18 cellular contexts compared by ENCODE assay signal in the genomic region with DNA sequence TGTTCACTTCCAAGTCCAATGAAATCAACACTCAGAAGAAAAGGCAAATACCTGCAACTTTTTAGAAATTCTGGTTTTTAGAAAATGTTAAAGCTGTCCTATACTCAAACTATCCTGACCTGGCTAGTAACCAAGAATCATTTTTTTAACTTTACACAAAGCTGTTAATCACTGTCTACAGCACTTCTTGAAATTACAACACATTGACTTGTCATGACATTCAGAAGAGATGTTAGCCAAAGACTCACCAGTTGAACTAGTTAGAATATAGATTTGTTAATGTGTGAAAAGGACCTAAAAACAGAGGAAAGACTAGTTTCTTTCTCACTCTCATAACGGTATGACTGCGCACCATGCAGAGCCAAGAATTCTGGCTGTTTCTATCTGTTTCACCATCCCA.
"Had no signal": no experiment of that assay in that cellular context is flagged by ENCODE, and none has a peak within 500 bp of the region (broad histone marks: within the 10 kb centered on the region; RNA-seq: fewer than 3 reads in every experiment).

No MANE protein-coding gene starts in this region.

- H3K9me3 Mint-ChIP-seq: activated naive CD4-positive, alpha-beta T cell treated with anti-CD3 and anti-CD28 coated beads, Interleukin-2, amount 50 U/mL, for 24 hours; activated T-cell treated with anti-CD3 and anti-CD28 coated beads, Interleukin-2, amount 50 U/mL, for 24 hours; endodermal cell; neural crest cell; stimulated activated memory B cell treated with anti-CD40 and anti-IgM and Interleukin-4, amounts not matched to agents 10 μg/mL and 1 μg/mL and 100 μg/mL, for 72 hours had no signal

- H3K27ac Mint-ChIP-seq: activated CD8-positive, alpha-beta memory T cell treated with anti-CD3 and anti-CD28 coated beads, Interleukin-2, amount 10 ng/mL, durations not matched to agents 7 days and 5 days; activated naive CD4-positive, alpha-beta T cell treated with anti-CD3 and anti-CD28 coated beads, Interleukin-2, amount 50 U/mL, for 24 hours; activated T-cell treated with anti-CD3 and anti-CD28 coated beads, Interleukin-2, amount 50 U/mL, for 24 hours; endodermal cell; stimulated activated memory B cell treated with anti-CD40 and anti-IgM and Interleukin-4, amounts not matched to agents 10 μg/mL and 1 μg/mL and 100 μg/mL, for 72 hours had no signal

- H2AFZ ChIP-seq: parathyroid adenoma had no signal

- H3K27me3 Mint-ChIP-seq: brain; stimulated activated memory B cell treated with anti-CD40 and anti-IgM and Interleukin-4, amounts not matched to agents 10 μg/mL and 1 μg/mL and 100 μg/mL, for 72 hours had no signal

- H3K4me3 ChIP-seq: esophagus squamous epithelium, heart right ventricle, left ventricle myocardium inferior, transverse colon had no signal

- H3K36me3 Mint-ChIP-seq: activated CD8-positive, alpha-beta memory T cell treated with anti-CD3 and anti-CD28 coated beads, Interleukin-2, amount 10 ng/mL, durations not matched to agents 7 days and 5 days; activated naive CD4-positive, alpha-beta T cell treated with anti-CD3 and anti-CD28 coated beads, Interleukin-2, amount 50 U/mL, for 24 hours; brain; stimulated activated memory B cell treated with anti-CD40 and anti-IgM and Interleukin-4, amounts not matched to agents 10 μg/mL and 1 μg/mL and 100 μg/mL, for 72 hours had no signal

- H3K4me3 Mint-ChIP-seq: activated CD8-positive, alpha-beta memory T cell treated with anti-CD3 and anti-CD28 coated beads, Interleukin-2, amount 10 ng/mL, durations not matched to agents 7 days and 5 days; activated naive CD4-positive, alpha-beta T cell treated with anti-CD3 and anti-CD28 coated beads, Interleukin-2, amount 50 U/mL, for 24 hours; activated T-cell treated with anti-CD3 and anti-CD28 coated beads, Interleukin-2, amount 50 U/mL, for 24 hours; endodermal cell; neural crest cell; stimulated activated memory B cell treated with anti-CD40 and anti-IgM and Interleukin-4, amounts not matched to agents 10 μg/mL and 1 μg/mL and 100 μg/mL, for 72 hours had no signal

- H3K9me3 ChIP-seq: esophagus squamous epithelium, left ventricle myocardium inferior, transverse colon had no signal

- DNase-seq: activated CD4-positive, alpha-beta T cell treated with anti-CD3 and anti-CD28 coated beads, Interleukin-2, amount 50 U/mL, for 4 hours; activated CD4-positive, CD25-positive, alpha-beta regulatory T cell treated with anti-CD3 and anti-CD28 coated beads, Interleukin-2, amount 50 U/mL, for 72 hours; activated CD8-positive, alpha-beta memory T cell treated with anti-CD3 and anti-CD28 coated beads, Interleukin-2, amount 10 ng/mL, durations not matched to agents 7 days and 5 days; activated effector memory CD4-positive, alpha-beta T cell treated with Interleukin-2 at 50 U/mL for 16 hours; activated T-cell treated with anti-CD3 and anti-CD28 coated beads, Interleukin-2, amount 50 U/mL, for 24 hours; endodermal cell; esophagus squamous epithelium; heart right ventricle; left ventricle myocardium inferior; mesendoderm; transverse colon had no signal

- H3K36me3 ChIP-seq: esophagus squamous epithelium, heart right ventricle, left ventricle myocardium inferior, transverse colon had no signal

- H3K27ac ChIP-seq: esophagus squamous epithelium, parathyroid adenoma, transverse colon had no signal

- FAIRE-seq: frontal cortex, keratinocyte had no signal

- H3K4me1 ChIP-seq: esophagus squamous epithelium, heart right ventricle, left ventricle myocardium inferior, parathyroid adenoma, transverse colon had no signal

- H3K79me2 ChIP-seq: parathyroid adenoma had no signal

- H3K4me1 Mint-ChIP-seq: endodermal cell; stimulated activated memory B cell treated with anti-CD40 and anti-IgM and Interleukin-4, amounts not matched to agents 10 μg/mL and 1 μg/mL and 100 μg/mL, for 72 hours had no signal

- H3K27me3 ChIP-seq: esophagus squamous epithelium, heart right ventricle, transverse colon had no signal

- H3K9ac ChIP-seq: parathyroid adenoma had no signal
